16 cellular contexts compared by ENCODE assay signal in genomic region chr3:186511702-186512101, GRCh38. TPM values are rescaled to one million over a fixed set of nuclear protein-coding genes. Genes with fewer than 3 reads are reported as not detected.
DNase-seq lines count a peak whose midpoint lies in the region; ATAC-seq and TF ChIP-seq lines count a peak whose summit lies in the region.
"Had no signal": no experiment of that assay in that cellular context is flagged by ENCODE, and none has a peak within 500 bp of the region (broad histone marks: within the 10 kb centered on the region; RNA-seq: fewer than 3 reads in every experiment).

No MANE protein-coding gene starts in this region.

- H3K4me3 Mint-ChIP-seq in activated B cell treated with CpG ODN at 0.5 μM for 24 hours, result no peak overlapping the region
- H3K4me3 Mint-ChIP-seq in stimulated activated memory B cell treated with anti-CD40 and anti-IgM and Interleukin-4, amounts not matched to agents 10 μg/mL and 1 μg/mL and 100 μg/mL, for 72 hours, result no peak overlapping the region
- H3K4me3 Mint-ChIP-seq: CD14-positive monocyte had no signal

- peaks cover 7% of the 10 kb centered on the region for H3K27me3 Mint-ChIP-seq in activated B cell treated with CpG ODN at 0.5 μM for 24 hours
- H3K27me3 Mint-ChIP-seq in stimulated activated memory B cell treated with anti-CD40 and anti-IgM and Interleukin-4, amounts not matched to agents 10 μg/mL and 1 μg/mL and 100 μg/mL, for 72 hours, result no peaks in the 10 kb centered on the region

- no peaks in the 10 kb centered on the region for H3K36me3 ChIP-seq in HEK293 (ENCODE audit: control insufficient read depth in 2 of 2, insufficient read depth in 1 of 2, low read length in 2 of 2)
- H3K36me3 ChIP-seq: HAP-1 had no signal

- CTCF ChIA-PET in HEK293 (lab: Yijun Ruan, JAX) (interaction anchor here (0.5 kb wide), 1 partner anchor 489 kb away, joined by 3 read pairs; no protein-coding TSS in a partner anchor), activated B cell treated with CpG ODN at 0.5 μM for 24 hours (lab: Charles Lee) (interaction anchor here (2.8 to 2.9 kb wide), 2 partner anchors 23 to 28 kb away, joined by 13 to 24 read pairs; no protein-coding TSS in a partner anchor)

- H3K4me1 ChIP-seq in HEK293 (ENCODE audit: control insufficient read depth, insufficient read depth, low read length), result no peaks in the 10 kb centered on the region
- H3K4me1 ChIP-seq: HAP-1 had no signal

- H3K27ac ChIP-seq in HEK293 (ENCODE audit: extremely low read depth, low read depth, low read length), result no peak overlapping the region

- H3K4me3 ChIP-seq in HEK293 (ENCODE audit: low read depth, low read length), result no peak overlapping the region
- H3K4me3 ChIP-seq: HAP-1 had no signal

- peak overlapping the region; percentile 83 to 94 for H3K27ac Mint-ChIP-seq in activated naive CD4-positive, alpha-beta T cell treated with anti-CD3 and anti-CD28 coated beads, Interleukin-2, amount 50 U/mL, for 72 hours
- H3K27ac Mint-ChIP-seq in activated B cell treated with CpG ODN at 0.5 μM for 24 hours, result peak overlapping the region; percentile 33
- H3K27ac Mint-ChIP-seq in stimulated activated memory B cell treated with anti-CD40 and anti-IgM and Interleukin-4, amounts not matched to agents 10 μg/mL and 1 μg/mL and 100 μg/mL, for 72 hours, result peak overlapping the region; percentile 68

- TF ChIP-seq CTCF in HEK293 (tag by site-specific recombination; IDR thresholded peaks at IDR 0.05) (no peak), activated B cell treated with CpG ODN at 0.5 μM for 24 hours (IDR thresholded peaks at IDR 0.05) (no peak)

- ATAC-seq in activated naive CD4-positive, alpha-beta T cell treated with anti-CD3 and anti-CD28 coated beads, Interleukin-2, amount 50 U/mL, for 72 hours, result no peak
- ATAC-seq in activated B cell treated with CpG ODN at 0.5 μM for 24 hours (ENCODE audit: low read depth) (no peak), GM18502 (IDR thresholded peaks at IDR 0.05; ENCODE audit: poor library complexity, unreplicated experiment) (no peak)
- ATAC-seq in stimulated activated memory B cell treated with anti-CD40 and anti-IgM and Interleukin-4, amounts not matched to agents 10 μg/mL and 1 μg/mL and 100 μg/mL, for 72 hours, result no peak

- peaks cover 3 to 17% of the 10 kb centered on the region in 2 donors for H3K36me3 Mint-ChIP-seq in activated naive CD4-positive, alpha-beta T cell treated with anti-CD3 and anti-CD28 coated beads, Interleukin-2, amount 50 U/mL, for 72 hours
- H3K36me3 Mint-ChIP-seq in activated B cell treated with CpG ODN at 0.5 μM for 24 hours (ENCODE audit: low read depth), result no peaks in the 10 kb centered on the region
- no peaks in the 10 kb centered on the region for H3K36me3 Mint-ChIP-seq in stimulated activated memory B cell treated with anti-CD40 and anti-IgM and Interleukin-4, amounts not matched to agents 10 μg/mL and 1 μg/mL and 100 μg/mL, for 72 hours

- peaks cover 58% of the 10 kb centered on the region for H3K4me1 Mint-ChIP-seq in activated B cell treated with CpG ODN at 0.5 μM for 24 hours
- H3K4me1 Mint-ChIP-seq in stimulated activated memory B cell treated with anti-CD40 and anti-IgM and Interleukin-4, amounts not matched to agents 10 μg/mL and 1 μg/mL and 100 μg/mL, for 72 hours, result peaks cover 64% of the 10 kb centered on the region

- H3K9me3 Mint-ChIP-seq in activated naive CD4-positive, alpha-beta T cell treated with anti-CD3 and anti-CD28 coated beads, Interleukin-2, amount 50 U/mL, for 72 hours, result peaks cover 6 to 10% of the 10 kb centered on the region in 2 donors
- no peaks in the 10 kb centered on the region for H3K9me3 Mint-ChIP-seq in activated B cell treated with CpG ODN at 0.5 μM for 24 hours
- no peaks in the 10 kb centered on the region for H3K9me3 Mint-ChIP-seq in stimulated activated memory B cell treated with anti-CD40 and anti-IgM and Interleukin-4, amounts not matched to agents 10 μg/mL and 1 μg/mL and 100 μg/mL, for 72 hours

- POLR2A ChIA-PET in HEK293 (lab: Yijun Ruan, JAX) (no interaction called here), activated B cell treated with CpG ODN at 0.5 μM for 24 hours (lab: Charles Lee) (interaction anchor here (0.5 to 2.4 kb wide), 4 partner anchors 13 to 27 kb away, joined by 3 to 12 read pairs (median 3); no protein-coding TSS in a partner anchor)

- intact Hi-C loops in activated B cell treated with CpG ODN at 0.5 μM for 24 hours (cut with micrococcal nuclease), result loop anchor here (2.0 to 5.0 kb wide), 4 partner anchors 15 to 99 kb away; no protein-coding TSS in a partner anchor

- no peak for DNase-seq in activated naive CD4-positive, alpha-beta T cell treated with anti-CD3 and anti-CD28 coated beads, Interleukin-2, amount 50 U/mL, for 72 hours (ENCODE audit: low spot score in 2 of 2)
- DNase-seq in activated naive CD4-positive, alpha-beta T cell treated with Interleukin-2 at 50 U/mL for 16 hours, result no peak
- no peak for DNase-seq in activated B cell treated with CpG ODN at 0.5 μM for 24 hours
- no peak for DNase-seq in NCI-H2081 (lab: John Stamatoyannopoulos, UW)
- DNase-seq: ACHN, AML-193, COR-L47, GF-D8, NCI-H1092, NCI-H2227 treated with DMSO at 0.1 percent for 48 hours, NCI-H524 had no signal

- H3K9me3 ChIP-seq in HEK293 (ENCODE audit: control insufficient read depth, insufficient read depth, low read depth, low read length), result no peaks in the 10 kb centered on the region
- H3K9me3 ChIP-seq: HAP-1 had no signal

TF ChIP-seq in HEK293, 187 proteins besides CTCF, POLR2A, EP300 and RAD21:
- peak; percentile 61; the same call in 1 of the 2 replicates for TF ChIP-seq REST (tag by site-specific recombination; IDR thresholded peaks at IDR 0.05)
- TF ChIP-seq ZFHX2 (tag by site-specific recombination; conservative IDR thresholded peaks at IDR 0.05), result no peak

RNA-seq across cellular contexts. Expression of gene CRYGS, which starts 32.5 kb away (rescaled TPM):
- total RNA-seq in activated naive CD4-positive, alpha-beta T cell treated with anti-CD3 and anti-CD28 coated beads, Interleukin-2, amount 50 U/mL, for 72 hours, result 1 to 10 TPM; 3.1 to 3.9 TPM
- total RNA-seq in activated B cell treated with CpG ODN at 0.5 μM for 24 hours, result 4.0 and 4.6 TPM in 2 replicates

RNA-seq across cellular contexts. Expression of gene TBCCD1, which starts 55.4 kb away (rescaled TPM):
- 10 to 100 TPM; 10.0 to 14.8 TPM for total RNA-seq in activated naive CD4-positive, alpha-beta T cell treated with anti-CD3 and anti-CD28 coated beads, Interleukin-2, amount 50 U/mL, for 72 hours
- total RNA-seq in activated B cell treated with CpG ODN at 0.5 μM for 24 hours, result 11.9 and 15.4 TPM in 2 replicates

RNA-seq across cellular contexts. Expression of gene DNAJB11, which starts 58.8 kb away (rescaled TPM):
- 10 to 100 TPM; 30.3 to 44.8 TPM for total RNA-seq in activated naive CD4-positive, alpha-beta T cell treated with anti-CD3 and anti-CD28 coated beads, Interleukin-2, amount 50 U/mL, for 72 hours
- 51.3 and 52.5 TPM in 2 replicates for total RNA-seq in activated B cell treated with CpG ODN at 0.5 μM for 24 hours

Comparison
In these comparisons a context has a peak if more than half of its experiments do, and no peak if none do; other contexts are left out.
1. H3K27ac Mint-ChIP-seq: peak in every context shown above with its lines; median percentile 88 in activated naive CD4-positive, alpha-beta T cell treated with anti-CD3 and anti-CD28 coated beads, Interleukin-2, amount 50 U/mL, for 72 hours; 68 in stimulated activated memory B cell treated with anti-CD40 and anti-IgM and Interleukin-4, amounts not matched to agents 10 μg/mL and 1 μg/mL and 100 μg/mL, for 72 hours; 33 in activated B cell treated with CpG ODN at 0.5 μM for 24 hours.